Comparison of ENCODE assay signal across 12 cellular contexts in genomic region chr4:6217716-6218381, GRCh38. TPM values are rescaled to one million over a fixed set of nuclear protein-coding genes. Genes with fewer than 3 reads are reported as not detected.
DNase-seq lines count a peak whose midpoint lies in the region; ATAC-seq lines count a peak whose summit lies in the region.
"Had no signal": no experiment of that assay in that cellular context is flagged by ENCODE, and none has a peak within 500 bp of the region (broad histone marks: within the 10 kb centered on the region; RNA-seq: fewer than 3 reads in every experiment).

No MANE protein-coding gene starts in this region.

- intact Hi-C loops in Right ventricle myocardium inferior (cut with DNase I): no loop called here

- peak; percentile 90 for ATAC-seq in GM19035 (IDR thresholded peaks at IDR 0.05; ENCODE audit: unreplicated experiment)
- peak; percentile 63 for ATAC-seq in HG02610 (IDR thresholded peaks at IDR 0.05; ENCODE audit: unreplicated experiment)
- ATAC-seq in HG03457 (IDR thresholded peaks at IDR 0.05; ENCODE audit: unreplicated experiment): peak; percentile 83
- no peak for ATAC-seq in Right ventricle myocardium inferior
- no peak for ATAC-seq in esophagus mucosa
- ATAC-seq: activated CD8-positive, alpha-beta T cell treated with anti-CD3 and anti-CD28 coated beads, Interleukin-2, amount 10 ng/mL, durations not matched to agents 7 days and 5 days had no signal

- DNase-seq in DMS79 (lab: John Stamatoyannopoulos, UW): peak; percentile 15
- no peak for DNase-seq in iPS-NIHi11 (ENCODE audit: low spot score)
- DNase-seq in Right ventricle myocardium inferior (ENCODE audit: missing footprints): no peak
- no peak for DNase-seq in NCI-H187 treated with DMSO at 0.1 percent for 48 hours (lab: John Stamatoyannopoulos, UW)
- DNase-seq: activated CD8-positive, alpha-beta T cell treated with anti-CD3 and anti-CD28 coated beads, Interleukin-2, amount 10 ng/mL, durations not matched to agents 7 days and 5 days; foreskin melanocyte; stimulated activated CD4-positive, alpha-beta T cell treated with anti-CD3 and anti-CD28 coated beads, Interleukin-12 subunit alpha, Interleukin-12 subunit beta, amount 100 ng/mL, for 4 hours had no signal

RNA-seq across cellular contexts. Expression of gene JAKMIP1, which starts 17.5 kb away (rescaled TPM):
- total RNA-seq in Right ventricle myocardium inferior: not detected
- total RNA-seq in esophagus mucosa: not detected
- total RNA-seq: M059J had no signal

RNA-seq across cellular contexts. Expression of gene WFS1, which starts 51.8 kb away (rescaled TPM):
- 88.4 TPM for total RNA-seq in Right ventricle myocardium inferior
- 3.7 TPM for total RNA-seq in esophagus mucosa

Comparison
In these comparisons a context has a peak if more than half of its experiments do, and no peak if none do; other contexts are left out.
1. ATAC-seq: peak in GM19035 (single experiment), HG02610 (single experiment) and HG03457 (single experiment); none in Right ventricle myocardium inferior (single experiment) and esophagus mucosa (single experiment).
2. RNA of gene WFS1, which starts 51.8 kb away (total RNA-seq): 88.4 TPM in Right ventricle myocardium inferior (single experiment); 3.7 TPM in esophagus mucosa (single experiment); every median in the first group is over 10 times any median in the second.